In genomic region chr15:67152429-67152828, GRCh38 we compare ENCODE assay signal across 23 cellular contexts.
DNase-seq lines count a peak whose midpoint lies in the region; ATAC-seq, FAIRE-seq and TF ChIP-seq lines count a peak whose summit lies in the region.
"Had no signal": no experiment of that assay in that cellular context is flagged by ENCODE, and none has a peak within 500 bp of the region (broad histone marks: within the 10 kb centered on the region; RNA-seq: fewer than 3 reads in every experiment).

No MANE protein-coding gene starts in this region.

- peak overlapping the region; percentile 60 for H3K9ac ChIP-seq in OCI-LY1 (ENCODE audit: low read length)
- no peak overlapping the region for H3K9ac ChIP-seq in H1 (replicated peaks in 1 of 4; ENCODE audit: extremely low read depth in 1 of 4, low read depth in 3 of 4, low read length in 3 of 4)
- H3K9ac ChIP-seq in smooth muscle cell (ENCODE audit: low read depth) = no peak overlapping the region
- H3K9ac ChIP-seq: KMS-11 had no signal

- H2BK20ac ChIP-seq in H1 (ENCODE audit: low read length) = peak overlapping the region; percentile 23; the same call in 1 of the 2 replicates

- intact Hi-C loops in activated CD4-positive, alpha-beta T cell treated with anti-CD3 and anti-CD28 coated beads for 36 hours (cut with DNase I, micrococcal nuclease) = no loop called here
- intact Hi-C loops in transverse colon (cut with DNase I; ENCODE audit: low total_unique reads) = no loop called here

- H2BK12ac ChIP-seq in H1 (ENCODE audit: low read depth, low read length) = no peak overlapping the region

- H3K27ac Mint-ChIP-seq in activated CD4-positive, alpha-beta T cell treated with anti-CD3 and anti-CD28 coated beads for 36 hours = peak overlapping the region; percentile 10

- no peak overlapping the region for H3K56ac ChIP-seq in H1 (replicated peaks; ENCODE audit: insufficient read length, low read depth, low read length)

- no peak for TF ChIP-seq POLR2A in H1 (IDR thresholded peaks at IDR 0.05; ENCODE audit: control extremely low read depth in 1 of 2, low read depth in 2 of 2, low read length in 2 of 2)
- no peak for TF ChIP-seq POLR2A in transverse colon (IDR thresholded peaks at IDR 0.05)

- no peak overlapping the region for H3K23ac ChIP-seq in H1 (ENCODE audit: insufficient read length)

- no peak overlapping the region for H3K4me3 Mint-ChIP-seq in activated CD4-positive, alpha-beta T cell treated with anti-CD3 and anti-CD28 coated beads for 36 hours

- no peak overlapping the region; the same call in 1 of the 2 replicates for H3K18ac ChIP-seq in H1 (ENCODE audit: extremely low read depth, low read length)

- no peak overlapping the region for H4K8ac ChIP-seq in H1 (ENCODE audit: extremely low read depth, insufficient read depth, low read length)

- H3K27ac ChIP-seq in OCI-LY1 (ENCODE audit: low read depth, low read length, poor library complexity, severe bottlenecking) (peak overlapping the region; percentile 99), H1 (ENCODE audit: low read depth, low read length) (no peak overlapping the region), smooth muscle cell (ENCODE audit: low read depth) (peak overlapping the region; percentile 24), transverse colon (no peak overlapping the region)
- H3K27ac ChIP-seq: 22Rv1, KMS-11 had no signal

- H3K4me2 ChIP-seq in OCI-LY1 (ENCODE audit: low read length) (peak overlapping the region; percentile 63), H1 (ENCODE audit: insufficient read depth in 1 of 2, low read depth in 2 of 2, low read length in 2 of 2) (no peak overlapping the region), smooth muscle cell (no peak overlapping the region)
- H3K4me2 ChIP-seq: KMS-11 had no signal

- no peak overlapping the region for H2BK15ac ChIP-seq in H1 (ENCODE audit: low read length)

- TF ChIP-seq EP300 in H1 (IDR thresholded peaks at IDR 0.05; ENCODE audit: borderline replicate concordance in 1 of 2, low read depth in 2 of 2, low read length in 2 of 2) = no peak
- TF ChIP-seq EP300 in transverse colon (IDR thresholded peaks at IDR 0.05; ENCODE audit: low read depth) = no peak

- no peak for DNase-seq in activated CD4-positive, alpha-beta T cell treated with anti-CD3 and anti-CD28 coated beads for 36 hours
- no peak for DNase-seq in activated CD4-positive, alpha-beta T cell treated with anti-CD3 and anti-CD28 coated beads, Interleukin-2, amount 50 U/mL, for 4 hours
- DNase-seq in H1 (ENCODE audit: low read depth in 1 of 2, low spot score in 2 of 2) (no peak), smooth muscle cell (lab: John Stamatoyannopoulos, UW; ENCODE audit: unreplicated experiment) (no peak), NCI-H1417 treated with DMSO at 0.1 percent for 48 hours (lab: John Stamatoyannopoulos, UW) (no peak), NK-92 (lab: John Stamatoyannopoulos, UW; ENCODE audit: unreplicated experiment) (no peak), transverse colon (no peak)
- DNase-seq: activated CD4-positive, CD25-positive, alpha-beta regulatory T cell; caudate nucleus; kidney; midbrain; NCI-H1105; NCI-H2227 treated with DMSO at 0.1 percent for 48 hours; nucleus accumbens; SHP77 treated with DMSO at 0.1 percent for 48 hours; stimulated activated CD4-positive, alpha-beta T cell treated with anti-CD3 and anti-CD28 coated beads, Interleukin-4, amount 100 ng/mL, for 4 hours; T-helper 2 cell; upper lobe of left lung had no signal

- ATAC-seq in activated CD4-positive, alpha-beta T cell treated with anti-CD3 and anti-CD28 coated beads for 36 hours = no peak
- ATAC-seq: activated naive CD4-positive, alpha-beta T cell treated with anti-CD3 and anti-CD28 coated beads, Interleukin-2, amount 50 U/mL, for 72 hours had no signal

- H3K9me3 ChIP-seq in OCI-LY1 (ENCODE audit: low read length) = no peaks in the 10 kb centered on the region
- no peaks in the 10 kb centered on the region for H3K9me3 ChIP-seq in H1 (ENCODE audit: insufficient read depth in 2 of 2, low read depth in 1 of 2, low read length in 1 of 2)
- H3K9me3 ChIP-seq in smooth muscle cell (replicated peaks; ENCODE audit: low read depth) = no peaks in the 10 kb centered on the region
- no peaks in the 10 kb centered on the region for H3K9me3 ChIP-seq in transverse colon
- H3K9me3 ChIP-seq: upper lobe of left lung had no signal

- H3K9me3 Mint-ChIP-seq in activated CD4-positive, alpha-beta T cell treated with anti-CD3 and anti-CD28 coated beads for 36 hours (ENCODE audit: low read depth) = no peaks in the 10 kb centered on the region

- H3K36me3 ChIP-seq in OCI-LY1 (ENCODE audit: insufficient read depth, low read length) (peaks cover 17% of the 10 kb centered on the region), H1 (ENCODE audit: control insufficient read depth in 2 of 4, insufficient read depth in 4 of 4, low read length in 3 of 4) (no peaks in the 10 kb centered on the region), smooth muscle cell (ENCODE audit: low read depth) (no peaks in the 10 kb centered on the region), transverse colon (no peaks in the 10 kb centered on the region)
- H3K36me3 ChIP-seq: upper lobe of left lung had no signal

- TF ChIP-seq RAD21 in H1 (IDR thresholded peaks at IDR 0.05 in 1 of 2, conservative IDR thresholded peaks at IDR 0.05 in 1 of 2; ENCODE audit: low read depth in 2 of 2, low read length in 2 of 2) = no peak

- H3K23me2 ChIP-seq in H1 (ENCODE audit: low read depth, low read length) = no peaks in the 10 kb centered on the region

- H2BK5ac ChIP-seq in H1 (ENCODE audit: low read depth, low read length) = no peak overlapping the region

- no peaks in the 10 kb centered on the region; the same call in 1 of the 2 replicates for H3K79me1 ChIP-seq in H1 (ENCODE audit: low read depth, low read length)

- H2BK120ac ChIP-seq in H1 (replicated peaks; ENCODE audit: low read depth, low read length) = no peak overlapping the region

- H2AFZ ChIP-seq in OCI-LY1 (ENCODE audit: low read length) (no peak overlapping the region), H1 (ENCODE audit: low read length) (no peak overlapping the region), smooth muscle cell (ENCODE audit: low read depth) (no peak overlapping the region)

- TF ChIP-seq CTCF in OCI-LY1 (IDR thresholded peaks at IDR 0.05; ENCODE audit: low read length) = no peak
- no peak for TF ChIP-seq CTCF in H1 (IDR thresholded peaks at IDR 0.05; ENCODE audit: control extremely low read depth in 1 of 3, insufficient read depth in 1 of 3, low read depth in 1 of 3, low read length in 3 of 3)
- TF ChIP-seq CTCF in smooth muscle cell (IDR thresholded peaks at IDR 0.05; ENCODE audit: borderline replicate concordance, insufficient read depth, poor library complexity, severe bottlenecking) = no peak
- TF ChIP-seq CTCF in transverse colon (IDR thresholded peaks at IDR 0.05) = no peak

- H3K4me3 ChIP-seq in OCI-LY1 (ENCODE audit: low read depth, low read length, poor library complexity, severe bottlenecking) = peak overlapping the region; percentile 38
- no peak overlapping the region for H3K4me3 ChIP-seq in H1 (ENCODE audit: extremely low read depth in 1 of 4, insufficient read depth in 2 of 4, low read depth in 3 of 4, low read length in 4 of 4)
- no peak overlapping the region for H3K4me3 ChIP-seq in smooth muscle cell
- H3K4me3 ChIP-seq in transverse colon = no peak overlapping the region
- H3K4me3 ChIP-seq: skin epidermis, upper lobe of left lung had no signal

- no peak overlapping the region for H4K91ac ChIP-seq in H1 (replicated peaks; ENCODE audit: insufficient read length, low read length)

- no peak overlapping the region for H3K14ac ChIP-seq in H1 (ENCODE audit: insufficient read length)

- FAIRE-seq in H1 (lab: Jason Lieb, UNC) = no peak
- FAIRE-seq: kidney had no signal

- CTCF ChIA-PET in activated CD4-positive, alpha-beta T cell treated with anti-CD3 and anti-CD28 coated beads for 36 hours (lab: Charles Lee) = interaction anchor here (0.5 kb wide), 1 partner anchor 18 kb away, joined by 3 read pairs; no protein-coding TSS in a partner anchor
- CTCF ChIA-PET in H1 (lab: Charles Lee; ENCODE audit: partially characterized antibody) = interaction anchor here (1.4 kb wide), 1 partner anchor 9 kb away, joined by 3 read pairs; no protein-coding TSS in a partner anchor

- H4K20me1 ChIP-seq in OCI-LY1 (ENCODE audit: insufficient read depth, low read length) (no peaks in the 10 kb centered on the region), H1 (replicated peaks in 1 of 2; ENCODE audit: control insufficient read depth in 1 of 2, insufficient read depth in 2 of 2, low read length in 2 of 2) (no peaks in the 10 kb centered on the region), smooth muscle cell (ENCODE audit: low read depth) (peaks cover 4% of the 10 kb centered on the region)

- peaks cover 82% of the 10 kb centered on the region for H3K4me1 ChIP-seq in OCI-LY1 (ENCODE audit: insufficient read depth, low read length, severe bottlenecking)
- peaks cover 11 to 34% (median 22%) of the 10 kb centered on the region in 4 experiments for H3K4me1 ChIP-seq in H1 (replicated peaks in 1 of 4; ENCODE audit: control insufficient read depth in 3 of 4, insufficient read depth in 4 of 4, low read length in 3 of 4)
- peaks cover 28% of the 10 kb centered on the region for H3K4me1 ChIP-seq in smooth muscle cell (ENCODE audit: low read depth)
- peaks cover 23 to 37% (median 29%) of the 10 kb centered on the region in 4 donors for H3K4me1 ChIP-seq in transverse colon

- peak overlapping the region; percentile 61; the same call in 1 of the 2 replicates for H2AK5ac ChIP-seq in H1 (ENCODE audit: low read depth, low read length)

- in situ Hi-C loops in transverse colon (cut with MboI; ENCODE audit: low pct_ligation_motif_present in 1 of 4, low pct_unique_long_range_greater_than_20kb in 1 of 4, low sequenced_read_pairs in 3 of 4) = no loop called here

- 0 out of 2 replicates have a peak, but pooled peaks cover 8% of the 10 kb centered on the region for H3F3A ChIP-seq in OCI-LY1 (ENCODE audit: insufficient read depth, low read length)
- peaks cover 34% of the 10 kb centered on the region for H3F3A ChIP-seq in smooth muscle cell (ENCODE audit: low read depth)

- peaks cover 21% of the 10 kb centered on the region for H3K36me3 Mint-ChIP-seq in activated CD4-positive, alpha-beta T cell treated with anti-CD3 and anti-CD28 coated beads for 36 hours (ENCODE audit: low read depth)

- POLR2A ChIA-PET in activated CD4-positive, alpha-beta T cell treated with anti-CD3 and anti-CD28 coated beads for 36 hours (lab: Charles Lee) = interaction anchor here (0.5 kb wide), 1 partner anchor 16 kb away, joined by 3 read pairs; no protein-coding TSS in a partner anchor
- POLR2A ChIA-PET in H1 (lab: Charles Lee; ENCODE audit: partially characterized antibody) = interaction anchor here (0.7 to 1.1 kb wide), 3 partner anchors 9 to 122 kb away, joined by 3 to 4 read pairs (median 3); no protein-coding TSS in a partner anchor

- no peaks in the 10 kb centered on the region for H3K27me3 ChIP-seq in OCI-LY1 (ENCODE audit: insufficient read depth, low read length)
- no peaks in the 10 kb centered on the region; a peak in 2 of 7 replicates for H3K27me3 ChIP-seq in H1 (replicated peaks in 1 of 4; ENCODE audit: control insufficient read depth in 3 of 4, extremely low read depth in 1 of 4, insufficient read depth in 3 of 4, low read length in 3 of 4)
- H3K27me3 ChIP-seq in smooth muscle cell (ENCODE audit: low read depth) = no peaks in the 10 kb centered on the region
- no peaks in the 10 kb centered on the region for H3K27me3 ChIP-seq in transverse colon
- H3K27me3 ChIP-seq: upper lobe of left lung had no signal

- no peak overlapping the region for H4K5ac ChIP-seq in H1 (ENCODE audit: insufficient read length, low read depth, low read length)

- WGBS in H1 (ENCODE audit: extremely low coverage in 1 of 2, insufficient coverage in 1 of 2, insufficient read length in 1 of 2, insufficient replicate concordance in 2 of 2, low coverage in 1 of 2, low lambda C conversion rate in 2 of 2, missing lambda C conversion rate in 1 of 2), 2 experiments = 63% methylated on average over 1 of the region's 1 CpG; no CpG with 5 or more reads in 1 of the 2 experiments
- WGBS in smooth muscle cell (ENCODE audit: low lambda C conversion rate) = 65% methylated on average over 1 of the region's 1 CpG
- WGBS in transverse colon (ENCODE audit: low coverage in 1 of 2), 2 donors = 59% methylated on average over 1 of the region's 1 CpG; no CpG with 5 or more reads in 1 of the 2 donors

- H3K9me2 ChIP-seq in OCI-LY1 (ENCODE audit: low read depth, low read length) = no peaks in the 10 kb centered on the region

- H3K79me2 ChIP-seq in OCI-LY1 (ENCODE audit: insufficient read depth, low read length) = peaks cover 12% of the 10 kb centered on the region; the same call in 1 of the 2 replicates
- H3K79me2 ChIP-seq in H1 (ENCODE audit: control insufficient read depth in 1 of 2, insufficient read depth in 2 of 2, low read length in 2 of 2) = peaks cover 0 to 3% of the 10 kb centered on the region in 2 experiments; a peak in 2 of 4 replicates
- H3K79me2 ChIP-seq in smooth muscle cell (ENCODE audit: low read depth) = peaks cover 70% of the 10 kb centered on the region

- H3K4me1 Mint-ChIP-seq in activated CD4-positive, alpha-beta T cell treated with anti-CD3 and anti-CD28 coated beads for 36 hours = peaks cover 58% of the 10 kb centered on the region

- no peak overlapping the region for H3K4ac ChIP-seq in H1 (replicated peaks; ENCODE audit: insufficient read length, low read depth, low read length)

- H3K27me3 Mint-ChIP-seq in activated CD4-positive, alpha-beta T cell treated with anti-CD3 and anti-CD28 coated beads for 36 hours = no peaks in the 10 kb centered on the region

Comparison
In these comparisons a context has a peak if more than half of its experiments do, and no peak if none do; other contexts are left out.
1. H3K27ac ChIP-seq: peak in OCI-LY1 (single experiment) and smooth muscle cell (single experiment); none in H1 (single experiment) and transverse colon (0 of 4).